ENCODE assay signal across 9 cellular contexts in genomic region chr2:186770332-186770946, GRCh38.
"Had no signal": no experiment of that assay in that cellular context is flagged by ENCODE, and none has a peak within 500 bp of the region (broad histone marks: within the 10 kb centered on the region; RNA-seq: fewer than 3 reads in every experiment).

No MANE protein-coding gene starts in this region.

- H3K27ac ChIP-seq: GM23248 had no signal

- H3K4me3 Mint-ChIP-seq: H9, HFFc6 had no signal

- DNase-seq: GM23248, GOT3, H9, IMR-90, KG1 had no signal

- FAIRE-seq: H54, HTR-8/SVneo, K562 had no signal

- H3K9ac ChIP-seq: GM23248 had no signal

- H2AFZ ChIP-seq: GM23248 had no signal

- ATAC-seq: K562 had no signal

- H3K4me3 ChIP-seq: GM23248, K562 had no signal
